In the genomic region with DNA sequence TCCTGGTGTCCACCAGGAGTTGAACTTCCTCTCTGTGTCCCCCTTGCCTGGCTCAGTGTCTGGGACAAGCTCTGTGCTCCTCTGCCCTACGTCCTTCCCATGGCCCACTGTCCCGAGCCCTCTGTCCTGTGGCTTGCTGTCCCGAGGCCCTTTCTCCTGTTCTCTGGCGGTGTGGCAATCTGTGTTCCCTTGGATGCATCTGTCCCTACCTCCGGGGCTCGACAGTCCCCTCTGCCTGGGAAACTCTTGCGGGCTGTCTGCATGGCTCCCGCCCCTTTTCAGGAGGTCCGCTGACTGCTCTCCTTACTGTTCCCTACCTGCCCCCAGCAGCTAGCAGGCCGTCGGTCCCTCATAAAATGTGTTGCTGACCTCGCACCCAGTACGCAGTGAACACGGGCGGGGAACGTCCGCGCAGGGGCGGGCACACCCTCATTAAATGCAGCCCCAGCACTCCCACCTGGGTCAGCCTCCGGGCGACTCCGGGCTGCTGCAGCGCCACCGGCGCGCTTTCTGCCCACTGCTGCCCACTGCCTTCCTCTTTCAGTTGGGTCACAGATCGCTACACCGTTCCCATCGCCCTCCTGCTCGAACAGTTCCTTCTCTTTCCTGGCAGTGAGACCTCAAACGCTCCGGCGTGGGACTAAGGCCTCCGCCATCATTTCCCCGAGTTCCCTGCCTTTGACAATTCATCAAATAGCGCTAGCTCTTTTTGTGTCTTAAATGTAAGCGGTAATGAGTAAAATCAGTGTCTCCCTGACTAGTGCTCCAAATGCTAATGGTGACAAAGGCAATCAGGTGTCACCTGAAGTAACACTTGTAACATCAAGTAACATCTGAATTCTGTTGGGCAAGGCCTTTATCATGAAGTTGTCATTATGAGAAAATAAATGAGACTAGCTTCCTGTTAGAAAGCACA, we compare ENCODE assay signal across 9 cellular contexts.
DNase-seq lines count a peak whose midpoint lies in the region; ATAC-seq and TF ChIP-seq lines count a peak whose summit lies in the region.
"Had no signal": no experiment of that assay in that cellular context is flagged by ENCODE, and none has a peak within 500 bp of the region (broad histone marks: within the 10 kb centered on the region; RNA-seq: fewer than 3 reads in every experiment).

No MANE protein-coding gene starts in this region.

- no peak for DNase-seq in activated naive CD4-positive, alpha-beta T cell (lab: John Stamatoyannopoulos, UW)
- DNase-seq in left lobe of liver (ENCODE audit: low spot score) (no peak), transverse colon (peak; percentile 47)
- DNase-seq: hypothalamus had no signal

- H3K4me3 ChIP-seq in transverse colon = peak overlapping the region in 3 of 4 donors; percentile 18 to 43 (median 27)

- H3K4me1 ChIP-seq in transverse colon = peaks cover 0 to 16% (median 4%) of the 10 kb centered on the region in 4 donors

- 57 to 60% methylated on average over 6 to 37 of the region's 37 CpGs for WGBS in transverse colon (ENCODE audit: low coverage in 1 of 2), 2 donors

- intact Hi-C loops in transverse colon (cut with DNase I; ENCODE audit: low total_unique reads) = no loop called here

- peak overlapping the region; percentile 55 for H3K27ac Mint-ChIP-seq in activated naive CD4-positive, alpha-beta T cell treated with anti-CD3 and anti-CD28 coated beads, Interleukin-2, amount 50 U/mL, for 24 hours
- no peak overlapping the region for H3K27ac Mint-ChIP-seq in activated naive CD8-positive, alpha-beta T cell

- no peaks in the 10 kb centered on the region for H3K9me3 Mint-ChIP-seq in activated naive CD4-positive, alpha-beta T cell treated with anti-CD3 and anti-CD28 coated beads, Interleukin-2, amount 50 U/mL, for 24 hours
- H3K9me3 Mint-ChIP-seq in activated naive CD8-positive, alpha-beta T cell (ENCODE audit: low read depth) = peaks cover 9% of the 10 kb centered on the region

- in situ Hi-C loops in transverse colon (cut with MboI; ENCODE audit: low pct_ligation_motif_present in 1 of 4, low pct_unique_long_range_greater_than_20kb in 1 of 4, low sequenced_read_pairs in 3 of 4) = no loop called here

- peak in 1 of 5 experiments; percentile 12 for TF ChIP-seq CTCF in transverse colon (IDR thresholded peaks at IDR 0.05)

- no peaks in the 10 kb centered on the region for H3K27me3 ChIP-seq in transverse colon

- peak; percentile 17 for TF ChIP-seq POLR2A in transverse colon (IDR thresholded peaks at IDR 0.05)

- peaks cover 4% of the 10 kb centered on the region for H3K27me3 Mint-ChIP-seq in activated naive CD4-positive, alpha-beta T cell treated with anti-CD3 and anti-CD28 coated beads, Interleukin-2, amount 50 U/mL, for 24 hours
- no peaks in the 10 kb centered on the region for H3K27me3 Mint-ChIP-seq in activated naive CD8-positive, alpha-beta T cell

- ATAC-seq in left lobe of liver (peak; percentile 59), HG02884 (IDR thresholded peaks at IDR 0.05; ENCODE audit: unreplicated experiment) (no peak), HG03139 (IDR thresholded peaks at IDR 0.05; ENCODE audit: unreplicated experiment) (no peak), GM21717 (IDR thresholded peaks at IDR 0.05; ENCODE audit: unreplicated experiment) (no peak)

- H3K4me3 Mint-ChIP-seq in activated naive CD4-positive, alpha-beta T cell treated with anti-CD3 and anti-CD28 coated beads, Interleukin-2, amount 50 U/mL, for 24 hours = peak overlapping the region; percentile 88
- peak overlapping the region; percentile 79 for H3K4me3 Mint-ChIP-seq in activated naive CD8-positive, alpha-beta T cell

- peaks cover 14% of the 10 kb centered on the region for H3K4me1 Mint-ChIP-seq in activated naive CD4-positive, alpha-beta T cell treated with anti-CD3 and anti-CD28 coated beads, Interleukin-2, amount 50 U/mL, for 24 hours
- peaks cover 15% of the 10 kb centered on the region for H3K4me1 Mint-ChIP-seq in activated naive CD8-positive, alpha-beta T cell (ENCODE audit: low read depth)

- TF ChIP-seq EP300 in transverse colon (IDR thresholded peaks at IDR 0.05; ENCODE audit: low read depth) = no peak

- H3K36me3 Mint-ChIP-seq in activated naive CD4-positive, alpha-beta T cell treated with anti-CD3 and anti-CD28 coated beads, Interleukin-2, amount 50 U/mL, for 24 hours = peaks cover 4% of the 10 kb centered on the region
- H3K36me3 Mint-ChIP-seq in activated naive CD8-positive, alpha-beta T cell = peaks cover 3% of the 10 kb centered on the region

- H3K36me3 ChIP-seq in transverse colon = no peaks in the 10 kb centered on the region

- H3K27ac ChIP-seq in transverse colon = peak overlapping the region in 3 of 4 donors; percentile 51 to 76 (median 53)

- H3K9me3 ChIP-seq in transverse colon = no peaks in the 10 kb centered on the region
